1 cellular context compared by ENCODE assay signal in genomic region chr1:246558041-246558440, GRCh38.
A peak's percentile ranks its signal among the peaks of the same experiment; 100 is the strongest.
TF ChIP-seq lines count a peak whose summit lies in the region.

No MANE protein-coding gene starts in this region.

TF ChIP-seq in liver, 16 proteins besides CTCF, POLR2A, EP300 and RAD21:
- TF ChIP-seq RXRA (IDR thresholded peaks at IDR 0.05): peak; percentile 51 to 67
- no peak for TF ChIP-seq HNF4G (IDR thresholded peaks at IDR 0.05)
- TF ChIP-seq HNF4A (conservative IDR thresholded peaks at IDR 0.05): peak; percentile 49
- no peak for TF ChIP-seq JUND (IDR thresholded peaks at IDR 0.05)
- no peak for TF ChIP-seq ATF3 (IDR thresholded peaks at IDR 0.05)
- no peak for TF ChIP-seq MAX (IDR thresholded peaks at IDR 0.05)
- TF ChIP-seq EGR1 (IDR thresholded peaks at IDR 0.05; ENCODE audit: low read depth in 2 of 2): no peak
- peak; percentile 60 for TF ChIP-seq NR2F2 (IDR thresholded peaks at IDR 0.05)
- no peak for TF ChIP-seq REST (IDR thresholded peaks at IDR 0.05)
- TF ChIP-seq FOXA2 (IDR thresholded peaks at IDR 0.05): peak; percentile 4
- no peak for TF ChIP-seq TAF1 (conservative IDR thresholded peaks at IDR 0.05)
- no peak for TF ChIP-seq GABPA (IDR thresholded peaks at IDR 0.05 in 1 of 2, conservative IDR thresholded peaks at IDR 0.05 in 1 of 2)
- no peak for TF ChIP-seq FOXA1 (IDR thresholded peaks at IDR 0.05)
